In genomic region chr4:155759372-155760252, GRCh38 we compare ENCODE assay signal across 8 cellular contexts. TPM values are rescaled to one million over a fixed set of nuclear protein-coding genes. Genes with fewer than 3 reads are reported as not detected.
DNase-seq lines count a peak whose midpoint lies in the region; ATAC-seq and TF ChIP-seq lines count a peak whose summit lies in the region.

No MANE protein-coding gene starts in this region.

- H3F3A ChIP-seq in PC-9 (ENCODE audit: insufficient read depth, low read depth): no peaks in the 10 kb centered on the region

- POLR2A ChIA-PET in PC-9 (lab: Charles Lee; ENCODE audit: unreplicated experiment): no interaction called here

- H3K9me3 ChIP-seq in PC-9 (ENCODE audit: insufficient read depth, low read depth) (no peaks in the 10 kb centered on the region), right lobe of liver (no peaks in the 10 kb centered on the region), subcutaneous abdominal adipose tissue (ENCODE audit: control insufficient read depth in 5 of 5, low read length in 5 of 5) (no peaks in the 10 kb centered on the region)

- no peaks in the 10 kb centered on the region for H3K9me2 ChIP-seq in PC-9 (ENCODE audit: insufficient read depth)

- H3K36me3 ChIP-seq in PC-9 (ENCODE audit: low read depth) (no peaks in the 10 kb centered on the region), right lobe of liver (no peaks in the 10 kb centered on the region), subcutaneous abdominal adipose tissue (ENCODE audit: control insufficient read depth in 5 of 5, insufficient read depth in 5 of 5, low read length in 5 of 5) (no peaks in the 10 kb centered on the region)

- H3K27ac ChIP-seq in PC-9 (no peak overlapping the region), coronary artery (peak overlapping the region; percentile 97), right lobe of liver (peak overlapping the region; percentile 74 to 81 (median 79)), subcutaneous abdominal adipose tissue (ENCODE audit: low read depth, low read length) (peak overlapping the region; percentile 37)

- H3K4me3 ChIP-seq in PC-9 (peak overlapping the region; percentile 55), coronary artery (peak overlapping the region; percentile 94), right lobe of liver (peak overlapping the region; percentile 69 to 76 (median 69)), subcutaneous abdominal adipose tissue (ENCODE audit: low read depth in 1 of 5, low read length in 5 of 5) (peak overlapping the region; percentile 70 to 85 (median 74))

- H4K20me1 ChIP-seq in PC-9 (ENCODE audit: insufficient read depth): no peaks in the 10 kb centered on the region

- no peaks in the 10 kb centered on the region for H3K79me2 ChIP-seq in PC-9 (ENCODE audit: low read depth)

- no TSS peak for BruUV-seq in PC-9 (replicated peaks; lab: Mats Ljungman, UMichigan)

- TF ChIP-seq CTCF in PC-9 (conservative IDR thresholded peaks at IDR 0.05) (no peak), coronary artery (IDR thresholded peaks at IDR 0.05) (no peak), right lobe of liver (IDR thresholded peaks at IDR 0.05) (peak in 2 of 4 donors; percentile 9 to 13)

- H3K9ac ChIP-seq in subcutaneous abdominal adipose tissue (ENCODE audit: low read length in 5 of 5): peak overlapping the region in 4 of 5 donors; percentile 22 to 73 (median 54)

- H3K27me3 ChIP-seq in PC-9 (ENCODE audit: insufficient read depth, low read depth) (no peaks in the 10 kb centered on the region; the same call in 1 of the 2 replicates), right lobe of liver (no peaks in the 10 kb centered on the region), subcutaneous abdominal adipose tissue (ENCODE audit: control insufficient read depth in 5 of 5, insufficient read depth in 4 of 5, low read length in 5 of 5) (peaks cover 0 to 3% (median 0%) of the 10 kb centered on the region in 5 donors)

- H3K4me1 ChIP-seq in PC-9 (replicated peaks; ENCODE audit: insufficient read depth) (no peaks in the 10 kb centered on the region), right lobe of liver (no peaks in the 10 kb centered on the region), subcutaneous abdominal adipose tissue (ENCODE audit: control insufficient read depth in 5 of 5, insufficient read depth in 5 of 5, low read length in 5 of 5) (peaks cover 0 to 18% (median 16%) of the 10 kb centered on the region in 5 donors)

- TF ChIP-seq POLR2A in right lobe of liver (IDR thresholded peaks at IDR 0.05): no peak

- intact Hi-C loops in PC-9 (cut with micrococcal nuclease; ENCODE audit: unreplicated experiment) (loop anchor here (5.0 kb wide), 1 partner anchor 157 kb away; no protein-coding TSS in a partner anchor), right lobe of liver (cut with DNase I) (no loop called here)

- H2AFZ ChIP-seq in PC-9: peak overlapping the region; percentile 80

- WGBS in right lobe of liver (ENCODE audit: insufficient coverage, low coverage, low lambda C conversion rate, missing lambda C conversion rate): 0% methylated on average over 1 of the region's 77 CpGs

- ATAC-seq in HG02678 (IDR thresholded peaks at IDR 0.05; ENCODE audit: unreplicated experiment) (peak; percentile 17), right lobe of liver (peak; percentile 47 to 67 (median 53))

- CTCF ChIA-PET in PC-9 (lab: Charles Lee): interaction anchor here (0.6 to 0.7 kb wide), 3 partner anchors 109 to 194 kb away, joined by 3 to 4 read pairs (median 3); partner anchors contain the start of gene CTSO

- H3K4me2 ChIP-seq in PC-9: peak overlapping the region; percentile 78

- DNase-seq in NCI-H82 (lab: John Stamatoyannopoulos, UW) (peak; percentile 52), NCI-H82 treated with DMSO at 0.1 percent for 48 hours (lab: John Stamatoyannopoulos, UW; ENCODE audit: unreplicated experiment) (no peak), PC-9 (peak in 1 of 2 experiments; percentile 18), coronary artery (ENCODE audit: low spot score) (peak; percentile 75), right lobe of liver (peak; percentile 61 to 74 (median 61)), cerebellar nuclear complex (lab: John Stamatoyannopoulos, UW) (no peak)

RNA-seq across cellular contexts. Expression of gene GUCY1B1, which starts 0.8 kb away (rescaled TPM):
- total RNA-seq in PC-9 (2021): 0.38 and 0.39 TPM in 2 replicates
- 1 to 10 TPM; 1.6 to 5.6 (median 3.9) TPM for total RNA-seq in right lobe of liver

Comparison
In these comparisons a context has a peak if more than half of its experiments do, and no peak if none do; other contexts are left out.
1. DNase-seq: peak in NCI-H82 (single experiment), coronary artery (single experiment) and right lobe of liver (3 of 3); none in NCI-H82 treated with DMSO at 0.1 percent for 48 hours (single experiment) and cerebellar nuclear complex (0 of 2).
2. Peak in every context shown above with its lines, with median percentiles within 50 percentile points of each other: H3K4me3 ChIP-seq.